Comparison of ENCODE assay signal across 8 cellular contexts in genomic region chr5:153707626-153708025, GRCh38.
"Had no signal": no experiment of that assay in that cellular context is flagged by ENCODE, and none has a peak within 500 bp of the region (broad histone marks: within the 10 kb centered on the region; RNA-seq: fewer than 3 reads in every experiment).

No MANE protein-coding gene starts in this region.

- DNase-seq: IMR-90, KBM-7, KG1 had no signal

- H3K27ac Mint-ChIP-seq: IgD-negative memory B cell had no signal

- H3K4me3 Mint-ChIP-seq: IgD-negative memory B cell had no signal

- H3K27ac ChIP-seq: HL-60, KMS-11 had no signal

- H3K4me2 ChIP-seq: KMS-11 had no signal

- H3K27me3 Mint-ChIP-seq: IgD-negative memory B cell had no signal

- H3K4me1 Mint-ChIP-seq: IgD-negative memory B cell had no signal

- H3K36me3 Mint-ChIP-seq: IgD-negative memory B cell had no signal

- H3K9ac ChIP-seq: KMS-11 had no signal

- FAIRE-seq: HepG2, HTR-8/SVneo had no signal

- ATAC-seq: HepG2 had no signal
